10 cellular contexts compared by ENCODE assay signal in genomic region chr21:38914531-38915385, GRCh38.
DNase-seq lines count a peak whose midpoint lies in the region; ATAC-seq and TF ChIP-seq lines count a peak whose summit lies in the region.
"Had no signal": no experiment of that assay in that cellular context is flagged by ENCODE, and none has a peak within 500 bp of the region (broad histone marks: within the 10 kb centered on the region; RNA-seq: fewer than 3 reads in every experiment).

No MANE protein-coding gene starts in this region.

- H3K9me3 ChIP-seq in A673 (ENCODE audit: low read depth, low read length, poor library complexity, severe bottlenecking) = no peaks in the 10 kb centered on the region
- H3K9me3 ChIP-seq in muscle layer of colon (ENCODE audit: low read length) = no peaks in the 10 kb centered on the region

- in situ Hi-C loops in GM13976 (cut with MboI; ENCODE audit: low sequenced_read_pairs, unreplicated experiment) = no loop called here

- BruUV-seq in A673 (replicated peaks; lab: Mats Ljungman, UMichigan) = no TSS peak

- H3K4me1 ChIP-seq in A673 (ENCODE audit: insufficient read depth, low read length, poor library complexity, severe bottlenecking) = peaks cover 5% of the 10 kb centered on the region
- peaks cover 23% of the 10 kb centered on the region for H3K4me1 ChIP-seq in muscle layer of colon (ENCODE audit: insufficient read depth, low read length)

- DNase-seq in A673 (ENCODE audit: low spot score) (peak; percentile 6), retina (no peak), GM13976 (ENCODE audit: low spot score) (no peak), HK-2 (ENCODE audit: unreplicated experiment) (no peak)
- DNase-seq: stimulated activated CD4-positive, alpha-beta T cell treated with anti-CD3 and anti-CD28 coated beads, Interleukin-2, amount 100 ng/mL, for 24 hours had no signal

- CTCF ChIA-PET in A673 (lab: Charles Lee) = no interaction called here

- H3K27me3 ChIP-seq in A673 (replicated peaks; ENCODE audit: insufficient read depth, low read depth, low read length, poor library complexity) (no peaks in the 10 kb centered on the region), muscle layer of colon (ENCODE audit: control insufficient read depth in 1 of 2, insufficient read depth in 2 of 2, low read length in 2 of 2) (no peaks in the 10 kb centered on the region)

- no peak overlapping the region for H3K4me3 ChIP-seq in A673 (ENCODE audit: low read depth, low read length, poor library complexity, severe bottlenecking)
- H3K4me3 ChIP-seq in muscle layer of colon (ENCODE audit: low read depth in 1 of 2, low read length in 2 of 2) = no peak overlapping the region

- ATAC-seq in GM19023 (IDR thresholded peaks at IDR 0.05; ENCODE audit: unreplicated experiment) = no peak

- TF ChIP-seq RAD21 in Ishikawa (IDR thresholded peaks at IDR 0.05; ENCODE audit: low read depth) = no peak

- H3K36me3 ChIP-seq in A673 (ENCODE audit: insufficient read depth, low read length, poor library complexity, severe bottlenecking) = no peaks in the 10 kb centered on the region
- no peaks in the 10 kb centered on the region for H3K36me3 ChIP-seq in muscle layer of colon (ENCODE audit: insufficient read depth, low read length)

- TF ChIP-seq CTCF in A673 (conservative IDR thresholded peaks at IDR 0.05; ENCODE audit: low read depth, low read length) (no peak), GM13976 (IDR thresholded peaks at IDR 0.05; ENCODE audit: borderline replicate concordance, control extremely low read depth, extremely low read depth, insufficient read depth, missing control alignments) (no peak)

- H3K9ac ChIP-seq in muscle layer of colon (ENCODE audit: low read length) = peak overlapping the region; percentile 4

- intact Hi-C loops in A673 (cut with micrococcal nuclease; ENCODE audit: unreplicated experiment) = no loop called here

- POLR2A ChIA-PET in A673 (lab: Charles Lee; ENCODE audit: low non-redundant PET) = no interaction called here

- TF ChIP-seq EP300 in Ishikawa (IDR thresholded peaks at IDR 0.05; ENCODE audit: borderline replicate concordance) = no peak

- H3K27ac ChIP-seq in A673 (ENCODE audit: low read depth, low read length, poor library complexity, severe bottlenecking) (no peak overlapping the region), angular gyrus (ENCODE audit: low read depth, low read length) (peak overlapping the region; percentile 26), muscle layer of colon (ENCODE audit: low read depth, low read length) (no peak overlapping the region)
- H3K27ac ChIP-seq: C4-2B had no signal

TF ChIP-seq in Ishikawa, 13 proteins besides CTCF, POLR2A, EP300 and RAD21:
- TF ChIP-seq FOXM1 (IDR thresholded peaks at IDR 0.05; ENCODE audit: borderline replicate concordance, low read depth) (no peak), ZBTB7A (IDR thresholded peaks at IDR 0.05; ENCODE audit: low read depth) (0 out of 2 replicates have a peak, but pooled peaks have one; percentile 61)
